Comparison of ENCODE assay signal across 1 cellular context in genomic region chr10:30423655-30424275, GRCh38.
TF ChIP-seq lines count a peak whose summit lies in the region.
"Not testable (repeated sequence)": the region's sequence is repeated elsewhere in the genome, so short reads cannot be mapped to it uniquely, and the experiment has no call there.

No MANE protein-coding gene starts in this region.

TF ChIP-seq in K562, 482 proteins besides CTCF, POLR2A, EP300 and RAD21:
- peak; percentile 14; the same call in 1 of the 2 replicates for TF ChIP-seq FOSL1 (tag; conservative IDR thresholded peaks at IDR 0.05)
- TF ChIP-seq ATF3 (IDR thresholded peaks at IDR 0.05): peak; percentile 52
- TF ChIP-seq ATF3 (CRISPR knock-in tag; conservative IDR thresholded peaks at IDR 0.05): not testable (repeated sequence)
- TF ChIP-seq ZNF592 (IDR thresholded peaks at IDR 0.05): 0 out of 2 replicates have a peak, but pooled peaks have one; percentile 4
